In the genomic region with DNA sequence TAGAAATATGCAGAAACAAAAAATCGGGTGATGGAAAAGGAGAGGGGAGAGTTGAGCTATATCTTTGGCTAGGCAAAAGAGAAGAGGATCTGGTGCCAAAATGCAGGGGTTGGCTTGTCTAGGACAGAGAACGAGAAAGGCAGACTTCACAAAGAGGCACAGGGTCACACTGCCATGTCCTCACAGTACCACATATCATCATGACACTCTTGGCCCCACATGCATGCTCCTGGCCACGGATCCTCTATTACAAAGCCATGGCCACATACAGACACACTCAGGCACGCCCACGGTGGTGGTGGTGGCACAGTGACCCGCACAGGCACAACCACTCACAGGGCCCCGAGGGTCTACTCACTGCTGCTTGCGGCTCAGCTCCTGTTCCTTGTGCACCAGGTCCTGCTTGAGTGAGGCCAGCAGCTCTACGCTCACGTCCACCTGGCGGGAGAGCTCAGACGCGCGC, we compare ENCODE assay signal across 1 cellular context.
TF ChIP-seq lines count a peak whose summit lies in the region.

No MANE protein-coding gene starts in this region.

TF ChIP-seq in SK-N-SH, 30 proteins besides CTCF, POLR2A, EP300 and RAD21 (continued from another document):
- TF ChIP-seq, protein P1, sequence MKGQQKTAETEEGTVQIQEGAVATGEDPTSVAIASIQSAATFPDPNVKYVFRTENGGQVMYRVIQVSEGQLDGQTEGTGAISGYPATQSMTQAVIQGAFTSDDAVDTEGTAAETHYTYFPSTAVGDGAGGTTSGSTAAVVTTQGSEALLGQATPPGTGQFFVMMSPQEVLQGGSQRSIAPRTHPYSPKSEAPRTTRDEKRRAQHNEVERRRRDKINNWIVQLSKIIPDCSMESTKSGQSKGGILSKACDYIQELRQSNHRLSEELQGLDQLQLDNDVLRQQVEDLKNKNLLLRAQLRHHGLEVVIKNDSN (IDR thresholded peaks at IDR 0.05; ENCODE audit: borderline replicate concordance, low read depth) = no peak
- no peak for TF ChIP-seq NFIC (IDR thresholded peaks at IDR 0.05; ENCODE audit: borderline replicate concordance)
- TF ChIP-seq FOSL2 (IDR thresholded peaks at IDR 0.05; ENCODE audit: borderline replicate concordance, low read depth) = no peak
- no peak for TF ChIP-seq TAF1 (IDR thresholded peaks at IDR 0.05; ENCODE audit: borderline replicate concordance, low read depth, low read length)
- TF ChIP-seq, protein P2, sequence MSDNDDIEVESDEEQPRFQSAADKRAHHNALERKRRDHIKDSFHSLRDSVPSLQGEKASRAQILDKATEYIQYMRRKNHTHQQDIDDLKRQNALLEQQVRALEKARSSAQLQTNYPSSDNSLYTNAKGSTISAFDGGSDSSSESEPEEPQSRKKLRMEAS (IDR thresholded peaks at IDR 0.05; ENCODE audit: low read depth) = no peak
- TF ChIP-seq MEF2A (IDR thresholded peaks at IDR 0.05; ENCODE audit: borderline replicate concordance, low read depth) = no peak
- no peak for TF ChIP-seq TCF12 (IDR thresholded peaks at IDR 0.05)
- no peak for TF ChIP-seq ELF1 (IDR thresholded peaks at IDR 0.05)
- no peak for TF ChIP-seq JUND (IDR thresholded peaks at IDR 0.05)
- TF ChIP-seq RCOR1 (IDR thresholded peaks at IDR 0.05; ENCODE audit: low read length) = no peak
- TF ChIP-seq RXRA (IDR thresholded peaks at IDR 0.05; ENCODE audit: borderline replicate concordance, low read depth) = no peak
- no peak for TF ChIP-seq POLR2AphosphoS5 (IDR thresholded peaks at IDR 0.05; ENCODE audit: low read depth, low read length)
- TF ChIP-seq, protein P3, sequence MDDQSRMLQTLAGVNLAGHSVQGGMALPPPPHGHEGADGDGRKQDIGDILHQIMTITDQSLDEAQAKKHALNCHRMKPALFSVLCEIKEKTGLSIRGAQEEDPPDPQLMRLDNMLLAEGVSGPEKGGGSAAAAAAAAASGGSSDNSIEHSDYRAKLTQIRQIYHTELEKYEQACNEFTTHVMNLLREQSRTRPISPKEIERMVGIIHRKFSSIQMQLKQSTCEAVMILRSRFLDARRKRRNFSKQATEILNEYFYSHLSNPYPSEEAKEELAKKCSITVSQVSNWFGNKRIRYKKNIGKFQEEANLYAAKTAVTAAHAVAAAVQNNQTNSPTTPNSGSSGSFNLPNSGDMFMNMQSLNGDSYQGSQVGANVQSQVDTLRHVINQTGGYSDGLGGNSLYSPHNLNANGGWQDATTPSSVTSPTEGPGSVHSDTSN (IDR thresholded peaks at IDR 0.05) = no peak
TF ChIP-seq in SK-N-SH: peak in this region for 0.
